ENCODE assay signal across 13 cellular contexts in genomic region chr17:21177854-21178600, GRCh38.
"Had no signal": no experiment of that assay in that cellular context is flagged by ENCODE, and none has a peak within 500 bp of the region (broad histone marks: within the 10 kb centered on the region; RNA-seq: fewer than 3 reads in every experiment).

No MANE protein-coding gene starts in this region.

- H3K9me3 ChIP-seq: transverse colon had no signal

- H3K4me3 Mint-ChIP-seq: activated B cell treated with CpG ODN at 0.5 μM for 24 hours; activated CD4-positive, alpha-beta T cell treated with anti-CD3 and anti-CD28 coated beads, Interleukin-2, amount 10 ng/mL, durations not matched to agents 7 days and 5 days; mesothelial cell of epicardium; T-helper 17 cell had no signal

- DNase-seq: activated B cell treated with CpG ODN at 0.5 μM for 24 hours; activated CD4-positive, alpha-beta T cell treated with anti-CD3 and anti-CD28 coated beads, Interleukin-2, amount 10 ng/mL, durations not matched to agents 7 days and 5 days; activated naive CD4-positive, alpha-beta T cell; cortex of kidney; effector memory CD4-positive, alpha-beta T cell; stimulated activated CD4-positive, alpha-beta T cell treated with anti-CD3 and anti-CD28 coated beads, Interleukin-4, amount 100 ng/mL, for 4 hours; T-helper 17 cell; transverse colon had no signal

- H3K27ac ChIP-seq: cardiac muscle cell, epithelial cell of prostate, parathyroid adenoma, skin epidermis, transverse colon had no signal

- H3K27ac Mint-ChIP-seq: activated B cell treated with CpG ODN at 0.5 μM for 24 hours; activated CD4-positive, alpha-beta T cell treated with anti-CD3 and anti-CD28 coated beads, Interleukin-2, amount 10 ng/mL, durations not matched to agents 7 days and 5 days; mesothelial cell of epicardium; T-helper 17 cell had no signal

- H3K4me1 Mint-ChIP-seq: activated B cell treated with CpG ODN at 0.5 μM for 24 hours; activated CD4-positive, alpha-beta T cell treated with anti-CD3 and anti-CD28 coated beads, Interleukin-2, amount 10 ng/mL, durations not matched to agents 7 days and 5 days had no signal

- H3K9me3 Mint-ChIP-seq: activated B cell treated with CpG ODN at 0.5 μM for 24 hours; activated CD4-positive, alpha-beta T cell treated with anti-CD3 and anti-CD28 coated beads, Interleukin-2, amount 10 ng/mL, durations not matched to agents 7 days and 5 days; mesothelial cell of epicardium had no signal

- H3K4me3 ChIP-seq: cardiac muscle cell, skin epidermis, transverse colon had no signal

- H3K27me3 Mint-ChIP-seq: activated B cell treated with CpG ODN at 0.5 μM for 24 hours; activated CD4-positive, alpha-beta T cell treated with anti-CD3 and anti-CD28 coated beads, Interleukin-2, amount 10 ng/mL, durations not matched to agents 7 days and 5 days; T-helper 17 cell had no signal

- H3K4me1 ChIP-seq: parathyroid adenoma, transverse colon had no signal

- H3K36me3 ChIP-seq: cardiac muscle cell, transverse colon had no signal

- H3K27me3 ChIP-seq: cardiac muscle cell, transverse colon had no signal

- ATAC-seq: T-helper 17 cell had no signal
